ENCODE assay signal across 23 cellular contexts in the genomic region with DNA sequence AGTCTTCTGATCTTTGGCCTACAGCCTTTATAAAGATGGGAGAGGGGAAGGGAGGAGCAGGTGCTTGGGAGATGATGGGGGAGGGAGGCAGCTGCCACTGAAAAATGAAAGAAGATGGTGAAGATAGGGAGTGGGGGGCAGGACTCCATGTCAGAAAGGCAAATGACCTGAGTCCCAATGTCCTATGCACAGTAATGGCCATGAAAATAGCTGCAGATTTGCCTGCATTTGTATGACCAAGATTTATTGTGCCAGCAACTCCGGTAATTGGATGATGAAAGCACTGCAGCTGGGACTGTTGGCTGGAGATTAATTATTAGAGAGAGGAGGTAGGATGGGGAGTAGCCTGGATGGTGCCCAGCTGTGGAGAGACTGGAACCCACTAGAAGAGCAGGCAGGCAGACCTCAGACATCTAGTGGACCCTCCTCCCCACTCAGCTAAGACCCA. TPM values are rescaled to one million over a fixed set of nuclear protein-coding genes. Genes with fewer than 3 reads are reported as not detected.
A peak's percentile ranks its signal among the peaks of the same experiment; 100 is the strongest.
DNase-seq lines count a peak whose midpoint lies in the region; ATAC-seq and TF ChIP-seq lines count a peak whose summit lies in the region.
"Had no signal": no experiment of that assay in that cellular context is flagged by ENCODE, and none has a peak within 500 bp of the region (broad histone marks: within the 10 kb centered on the region; RNA-seq: fewer than 3 reads in every experiment).

No MANE protein-coding gene starts in this region.

- peak overlapping the region; percentile 26 to 82 (median 45) for H3K27ac ChIP-seq in adrenal gland
- H3K27ac ChIP-seq in temporal lobe (ENCODE audit: low read depth, low read length): peak overlapping the region; percentile 92
- H3K27ac ChIP-seq: body of pancreas, gastrocnemius medialis, ovary, RWPE1 had no signal

- no peak for TF ChIP-seq POLR2A in adrenal gland (IDR thresholded peaks at IDR 0.05)

- peaks cover 10 to 16% of the 10 kb centered on the region in 2 donors for H3K4me1 ChIP-seq in adrenal gland (replicated peaks in 1 of 2)

- H3K9me3 ChIP-seq in adrenal gland (replicated peaks in 1 of 3): no peaks in the 10 kb centered on the region
- H3K9me3 ChIP-seq: body of pancreas, gastrocnemius medialis, MG63, ovary had no signal

- intact Hi-C loops in adrenal gland (cut with DNase I): loop anchor here (5.0 to 10.0 kb wide), 4 partner anchors 120 to 220 kb away; a partner anchor contains a TSS

- DNase-seq in NCI-H510A treated with DMSO at 0.1 percent for 48 hours (lab: John Stamatoyannopoulos, UW) (peak; percentile 49), NCI-H510A (lab: John Stamatoyannopoulos, UW) (no peak), adrenal gland (peak; percentile 53 to 85 (median 78)), islet precursor cell (peak; percentile 28), ureter (ENCODE audit: low spot score) (no peak)
- no peak for DNase-seq in stimulated activated CD4-positive, alpha-beta T cell treated with anti-CD3 and anti-CD28 coated beads, Interleukin-4, amount 100 ng/mL, for 4 hours
- DNase-seq: activated B cell treated with CpG ODN at 0.5 μM for 24 hours; activated CD4-positive, alpha-beta T cell treated with anti-CD3 and anti-CD28 coated beads, Interleukin-2, amount 50 U/mL, for 48 hours; body of pancreas; effector memory CD4-positive, alpha-beta T cell; gastrocnemius medialis; left cardiac atrium; mesenchymal stem cell; MG63; naive thymus-derived CD4-positive, alpha-beta T cell; NCI-H1436; ovary; stimulated activated CD8-positive, alpha-beta memory T cell treated with anti-CD3 and anti-CD28 coated beads, Interleukin-4, amount 100 ng/mL, for 48 hours; T-helper 9 cell had no signal

- TF ChIP-seq CTCF in adrenal gland (IDR thresholded peaks at IDR 0.05): no peak

- no peak for ATAC-seq in GM19351 (IDR thresholded peaks at IDR 0.05; ENCODE audit: unreplicated experiment)
- ATAC-seq: body of pancreas; gastrocnemius medialis; HCT116; left cardiac atrium; naive thymus-derived CD4-positive, alpha-beta T cell had no signal

- no peaks in the 10 kb centered on the region for H3K36me3 ChIP-seq in adrenal gland (replicated peaks in 1 of 2)
- H3K36me3 ChIP-seq: gastrocnemius medialis, MG63, ovary had no signal

- H3K27me3 ChIP-seq in adrenal gland: no peaks in the 10 kb centered on the region
- H3K27me3 ChIP-seq: body of pancreas, gastrocnemius medialis, MG63, ovary had no signal

- WGBS in adrenal gland, 4 donors: 18 to 50% (median 25%) methylated on average over 1 of the region's 1 CpG

- no peak overlapping the region for H3K4me3 ChIP-seq in adrenal gland
- H3K4me3 ChIP-seq: body of pancreas, gastrocnemius medialis, MG63, ovary had no signal

RNA-seq across cellular contexts. Expression of a gene that starts 36.1 kb away (rescaled TPM):
- 10 to 100 TPM; 17.7 to 34.9 (median 23.6) TPM for total RNA-seq in adrenal gland
- 10 to 100 TPM in 2 of 3 donors, 1 to 10 TPM in 1; 8.3 to 18.2 (median 12.6) TPM for polyA plus RNA-seq in adrenal gland
- 14.5 TPM for total RNA-seq in temporal lobe
- 10.9 TPM for total RNA-seq in ureter

Comparison
In these comparisons a context has a peak if more than half of its experiments do, and no peak if none do; other contexts are left out.
1. DNase-seq: peak in NCI-H510A treated with DMSO at 0.1 percent for 48 hours (single experiment), adrenal gland (7 of 7) and islet precursor cell (single experiment); none in NCI-H510A (single experiment), stimulated activated CD4-positive, alpha-beta T cell treated with anti-CD3 and anti-CD28 coated beads, Interleukin-4, amount 100 ng/mL, for 4 hours (0 of 2) and ureter (single experiment).